Comparison of ENCODE assay signal across 31 cellular contexts in genomic region chr5:150309898-150310269, GRCh38. TPM values are rescaled to one million over a fixed set of nuclear protein-coding genes. Genes with fewer than 3 reads are reported as not detected.
"Had no signal": no experiment of that assay in that cellular context is flagged by ENCODE, and none has a peak within 500 bp of the region (broad histone marks: within the 10 kb centered on the region; RNA-seq: fewer than 3 reads in every experiment).

No MANE protein-coding gene starts in this region.

- H3K27ac ChIP-seq: adrenal gland, body of pancreas, parathyroid adenoma, psoas muscle, sigmoid colon, suprapubic skin, tibial artery had no signal

- H3K4me1 Mint-ChIP-seq: naive B cell had no signal

- H3K9me3 ChIP-seq: adrenal gland, body of pancreas, gastroesophageal sphincter, psoas muscle, sigmoid colon, suprapubic skin, tibial artery had no signal

- H3K27ac Mint-ChIP-seq: activated naive CD8-positive, alpha-beta T cell treated with anti-CD3 and anti-CD28 coated beads for 36 hours; effector memory CD8-positive, alpha-beta T cell; immature natural killer cell; naive B cell had no signal

- H3K27me3 Mint-ChIP-seq: activated naive CD8-positive, alpha-beta T cell treated with anti-CD3 and anti-CD28 coated beads for 36 hours had no signal

- ATAC-seq: body of pancreas; effector memory CD8-positive, alpha-beta T cell; gastroesophageal sphincter; left colon; psoas muscle had no signal

- H3K4me3 Mint-ChIP-seq: activated naive CD8-positive, alpha-beta T cell treated with anti-CD3 and anti-CD28 coated beads for 36 hours; effector memory CD8-positive, alpha-beta T cell; immature natural killer cell; naive B cell had no signal

- H3K9ac ChIP-seq: parathyroid adenoma had no signal

- H3K36me3 Mint-ChIP-seq: activated naive CD8-positive, alpha-beta T cell treated with anti-CD3 and anti-CD28 coated beads for 36 hours; immature natural killer cell; naive B cell had no signal

- H3K27me3 ChIP-seq: adrenal gland, body of pancreas, dorsolateral prefrontal cortex, gastroesophageal sphincter, sigmoid colon, suprapubic skin had no signal

- FAIRE-seq: endothelial cell of umbilical vein, kidney had no signal

- H3K4me3 ChIP-seq: adrenal gland, body of pancreas, coronary artery, dorsolateral prefrontal cortex, gastroesophageal sphincter, psoas muscle, sigmoid colon, suprapubic skin, tibial artery had no signal

- H3K36me3 ChIP-seq: adrenal gland, gastroesophageal sphincter, sigmoid colon, suprapubic skin, tibial artery had no signal

- H3K4me1 ChIP-seq: adrenal gland, body of pancreas, parathyroid adenoma, psoas muscle, suprapubic skin, tibial artery had no signal

- DNase-seq: activated CD4-positive, alpha-beta T cell treated with anti-CD3 and anti-CD28 coated beads for 48 hours; activated CD4-positive, alpha-beta T cell treated with anti-CD3 and anti-CD28 coated beads, Interleukin-2, amount 50 U/mL, for 48 hours; activated CD8-positive, alpha-beta memory T cell treated with anti-CD3 and anti-CD28 coated beads for 24 hours; activated effector memory CD4-positive, alpha-beta T cell treated with Interleukin-2 at 50 U/mL for 16 hours; activated naive CD4-positive, alpha-beta T cell treated with Interleukin-2 at 50 U/mL for 16 hours; activated naive CD8-positive, alpha-beta T cell treated with anti-CD3 and anti-CD28 coated beads for 36 hours; adrenal gland; aorta; body of pancreas; effector memory CD8-positive, alpha-beta T cell; hippocampal formation; immature natural killer cell; kidney; left colon; mammary epithelial cell; naive B cell; occipital lobe; psoas muscle; sigmoid colon; stimulated activated CD4-positive, alpha-beta T cell treated with anti-CD3 and anti-CD28 coated beads, Interleukin-15, amount 100 ng/mL, for 24 hours; stimulated activated CD4-positive, alpha-beta T cell treated with anti-CD3 and anti-CD28 coated beads, Interleukin-2, amount 100 ng/mL, for 24 hours; stimulated activated naive CD4-positive, alpha-beta T cell; tibial artery had no signal

- H3K9me3 Mint-ChIP-seq: activated naive CD8-positive, alpha-beta T cell treated with anti-CD3 and anti-CD28 coated beads for 36 hours; effector memory CD8-positive, alpha-beta T cell; immature natural killer cell; naive B cell; neural crest cell had no signal

RNA-seq across cellular contexts. Expression of gene ARSI, which starts 7.2 kb away (rescaled TPM):
- total RNA-seq: activated naive CD8-positive, alpha-beta T cell treated with anti-CD3 and anti-CD28 coated beads for 36 hours had no signal
- polyA plus RNA-seq: aorta, immature natural killer cell, psoas muscle had no signal

RNA-seq across cellular contexts. Expression of gene CAMK2A, which starts 20.3 kb away (rescaled TPM):
- total RNA-seq: activated naive CD8-positive, alpha-beta T cell treated with anti-CD3 and anti-CD28 coated beads for 36 hours; endothelial cell of umbilical vein had no signal
- polyA plus RNA-seq: endothelial cell of umbilical vein, immature natural killer cell, liver had no signal
